ENCODE assay signal across 16 cellular contexts in the genomic region with DNA sequence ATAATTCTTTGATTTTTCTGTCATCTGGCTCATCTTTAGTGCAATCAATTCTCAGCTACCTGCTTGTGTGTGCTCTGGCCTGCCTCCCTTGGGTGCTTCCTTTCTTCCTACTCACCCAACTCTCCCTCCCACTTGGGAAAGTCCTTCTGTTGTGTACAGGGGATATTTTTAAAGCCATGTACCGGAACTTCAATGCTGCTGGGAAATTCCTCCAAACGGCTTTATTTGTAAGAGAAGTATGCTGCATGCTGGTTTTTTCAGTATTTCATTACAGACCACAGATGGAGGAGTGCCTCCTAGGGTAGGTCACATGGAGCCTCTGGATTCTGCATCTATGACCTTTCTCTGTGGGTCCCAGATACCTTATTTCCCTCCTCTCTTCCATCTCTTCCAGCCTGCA. TPM values are rescaled to one million over a fixed set of nuclear protein-coding genes. Genes with fewer than 3 reads are reported as not detected.
DNase-seq lines count a peak whose midpoint lies in the region; ATAC-seq and TF ChIP-seq lines count a peak whose summit lies in the region.
"Had no signal": no experiment of that assay in that cellular context is flagged by ENCODE, and none has a peak within 500 bp of the region (broad histone marks: within the 10 kb centered on the region; RNA-seq: fewer than 3 reads in every experiment).

No MANE protein-coding gene starts in this region.

- peak overlapping the region; percentile 79 for H3K4me2 ChIP-seq in BLaER1
- H3K4me2 ChIP-seq: A549 had no signal

- H3K4me3 Mint-ChIP-seq in chondrocyte (ENCODE audit: unreplicated experiment), result peak overlapping the region; percentile 17
- peak overlapping the region in 1 of 8 donors; percentile 35 for H3K4me3 Mint-ChIP-seq in CD4-positive, alpha-beta memory T cell
- H3K4me3 Mint-ChIP-seq: activated T-cell treated with anti-CD3 and anti-CD28 coated beads, Interleukin-2, amount 50 U/mL, for 24 hours; brain; natural killer cell had no signal

- no peaks in the 10 kb centered on the region for H3K36me3 Mint-ChIP-seq in chondrocyte (ENCODE audit: low read depth)
- no peaks in the 10 kb centered on the region for H3K36me3 Mint-ChIP-seq in CD4-positive, alpha-beta memory T cell
- H3K36me3 Mint-ChIP-seq: brain, natural killer cell had no signal

- no peaks in the 10 kb centered on the region for H3K9me3 ChIP-seq in BLaER1
- no peaks in the 10 kb centered on the region for H3K9me3 ChIP-seq in CD4-positive, alpha-beta memory T cell (ENCODE audit: control insufficient read depth in 1 of 2, low read length in 2 of 2)
- H3K9me3 ChIP-seq: A549 had no signal

- H3K27ac ChIP-seq in BLaER1, result peak overlapping the region; percentile 84
- no peak overlapping the region for H3K27ac ChIP-seq in CD4-positive, alpha-beta memory T cell (ENCODE audit: low read depth, low read length)
- H3K27ac ChIP-seq: A549 had no signal

- DNase-seq in chondrocyte (ENCODE audit: low spot score) (no peak), GM13976 (ENCODE audit: low spot score) (no peak), ecto neural progenitor cell (ENCODE audit: low spot score) (no peak)
- no peak for DNase-seq in activated CD4-positive, alpha-beta T cell treated with anti-CD3 and anti-CD28 coated beads, Interleukin-2, amount 50 U/mL, for 48 hours
- no peak for DNase-seq in CD4-positive, alpha-beta memory T cell
- DNase-seq: activated T-cell treated with anti-CD3 and anti-CD28 coated beads, Interleukin-2, amount 50 U/mL, for 24 hours; erythroblast; natural killer cell; NCI-H187; small intestine had no signal

- CTCF ChIA-PET in CD4-positive, alpha-beta memory T cell (lab: Charles Lee; ENCODE audit: partially characterized antibody), result no interaction called here

- intact Hi-C loops in CD4-positive, alpha-beta memory T cell (cut with micrococcal nuclease), result no loop called here

- H3K4me1 ChIP-seq in BLaER1, result peaks cover 71% of the 10 kb centered on the region
- no peaks in the 10 kb centered on the region for H3K4me1 ChIP-seq in CD4-positive, alpha-beta memory T cell (ENCODE audit: insufficient read depth, low read length)
- H3K4me1 ChIP-seq: A549 had no signal

- peak overlapping the region; percentile 58 for H3K9ac ChIP-seq in BLaER1

- no peak for TF ChIP-seq CTCF in chondrocyte (IDR thresholded peaks at IDR 0.05)
- TF ChIP-seq CTCF in GM13976 (IDR thresholded peaks at IDR 0.05; ENCODE audit: borderline replicate concordance, control extremely low read depth, extremely low read depth, insufficient read depth, missing control alignments), result no peak

- H3K27me3 Mint-ChIP-seq in chondrocyte (ENCODE audit: low read depth), result no peaks in the 10 kb centered on the region
- peaks cover 0 to 3% of the 10 kb centered on the region in 2 donors for H3K27me3 Mint-ChIP-seq in CD4-positive, alpha-beta memory T cell

- no peaks in the 10 kb centered on the region for H3K36me3 ChIP-seq in BLaER1
- no peaks in the 10 kb centered on the region for H3K36me3 ChIP-seq in CD4-positive, alpha-beta memory T cell (ENCODE audit: insufficient read depth, low read length)

- in situ Hi-C loops in GM13976 (cut with MboI; ENCODE audit: low sequenced_read_pairs, unreplicated experiment), result loop anchor here (25.0 kb wide), 2 partner anchors 594 to 794 kb away; no protein-coding TSS in a partner anchor

- H3K27ac Mint-ChIP-seq in chondrocyte (ENCODE audit: unreplicated experiment), result peak overlapping the region; percentile 45
- H3K27ac Mint-ChIP-seq in CD4-positive, alpha-beta memory T cell, result no peak overlapping the region
- H3K27ac Mint-ChIP-seq: activated T-cell treated with anti-CD3 and anti-CD28 coated beads, Interleukin-2, amount 50 U/mL, for 24 hours; brain; natural killer cell had no signal

- H3K4me1 Mint-ChIP-seq in chondrocyte (ENCODE audit: low read depth), result peaks cover 34% of the 10 kb centered on the region
- peaks cover under 1 to 9% (median 2%) of the 10 kb centered on the region in 4 donors for H3K4me1 Mint-ChIP-seq in CD4-positive, alpha-beta memory T cell

- H4K20me1 ChIP-seq in BLaER1, result no peaks in the 10 kb centered on the region

- peak overlapping the region; percentile 45; the same call in 1 of the 2 replicates for H3K4me3 ChIP-seq in BLaER1
- H3K4me3 ChIP-seq in CD4-positive, alpha-beta memory T cell (ENCODE audit: low read length in 2 of 2), result no peak overlapping the region
- H3K4me3 ChIP-seq: A549 had no signal

- POLR2A ChIA-PET in CD4-positive, alpha-beta memory T cell (lab: Charles Lee; ENCODE audit: partially characterized antibody), result no interaction called here

- no peaks in the 10 kb centered on the region for H3K9me3 Mint-ChIP-seq in chondrocyte (ENCODE audit: low read depth)
- H3K9me3 Mint-ChIP-seq in CD4-positive, alpha-beta memory T cell, result no peaks in the 10 kb centered on the region
- H3K9me3 Mint-ChIP-seq: activated T-cell treated with anti-CD3 and anti-CD28 coated beads, Interleukin-2, amount 50 U/mL, for 24 hours; brain; natural killer cell had no signal

- H3K27me3 ChIP-seq in BLaER1, result no peaks in the 10 kb centered on the region
- H3K27me3 ChIP-seq in CD4-positive, alpha-beta memory T cell (ENCODE audit: insufficient read depth, low read length), result no peaks in the 10 kb centered on the region

- ATAC-seq in GM19351 (IDR thresholded peaks at IDR 0.05; ENCODE audit: unreplicated experiment) (peak; percentile 55), HG03108 (IDR thresholded peaks at IDR 0.05; ENCODE audit: unreplicated experiment) (peak; percentile 47)
- ATAC-seq: A549, natural killer cell had no signal

RNA-seq across cellular contexts. Expression of a gene that starts 5.4 kb away (rescaled TPM):
- total RNA-seq in chondrocyte, result not detected in 3 replicates
- not detected for total RNA-seq in CD4-positive, alpha-beta memory T cell
- not detected for polyA plus RNA-seq in CD4-positive, alpha-beta memory T cell
- total RNA-seq: Daoy, natural killer cell had no signal
- polyA plus RNA-seq: A549, small intestine had no signal
